In the genomic region with DNA sequence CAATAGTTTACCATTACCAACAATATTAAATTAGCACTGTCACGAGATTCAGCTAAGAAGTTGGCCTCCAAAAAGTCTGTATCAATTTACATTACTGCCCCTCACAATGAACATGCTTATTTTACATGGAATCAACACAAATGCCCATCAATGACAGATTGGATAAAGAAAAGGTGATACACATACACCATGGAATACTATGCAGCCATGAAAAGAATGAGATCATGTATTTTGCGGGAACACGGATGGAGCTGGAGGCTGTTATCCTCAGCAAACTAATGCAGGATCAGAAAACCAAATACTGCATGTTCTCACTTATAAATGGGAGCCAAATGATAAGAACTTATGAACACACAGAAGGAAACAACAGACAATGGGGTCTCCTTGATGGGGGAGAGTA, we compare ENCODE assay signal across 35 cellular contexts.
DNase-seq lines count a peak whose midpoint lies in the region; ATAC-seq, FAIRE-seq and TF ChIP-seq lines count a peak whose summit lies in the region.
"Had no signal": no experiment of that assay in that cellular context is flagged by ENCODE, and none has a peak within 500 bp of the region (broad histone marks: within the 10 kb centered on the region; RNA-seq: fewer than 3 reads in every experiment).

No MANE protein-coding gene starts in this region.

- H3K27me3 Mint-ChIP-seq in nephron progenitor cell (ENCODE audit: low read depth, poor library complexity), result peaks cover 8% of the 10 kb centered on the region
- H3K27me3 Mint-ChIP-seq: CD4-positive, alpha-beta T cell had no signal

- no peaks in the 10 kb centered on the region for H4K20me1 ChIP-seq in K562 (replicated peaks; ENCODE audit: control insufficient read depth, insufficient read depth, low read length)
- H4K20me1 ChIP-seq: BLaER1; BLaER1 treated with 17β-estradiol and CSF1 and Interleukin-3, amounts not matched to agents 10 nM and 100 nM had no signal

- TF ChIP-seq RAD21 in K562 (CRISPR knock-in tag; conservative IDR thresholded peaks at IDR 0.05 in 1 of 2, IDR thresholded peaks at IDR 0.05 in 1 of 2), result no peak

- H3K27ac Mint-ChIP-seq in nephron progenitor cell, result no peak overlapping the region
- H3K27ac Mint-ChIP-seq: B cell; CD4-positive, alpha-beta memory T cell; CD4-positive, alpha-beta T cell; CD4-positive, CD25-positive, alpha-beta regulatory T cell; CD8-positive, alpha-beta memory T cell; CD8-positive, alpha-beta T cell had no signal

- ATAC-seq in K562, result no peak
- no peak for ATAC-seq in gastrocnemius medialis
- ATAC-seq: A549; CD8-positive, alpha-beta T cell had no signal

- H3K4me3 Mint-ChIP-seq in nephron progenitor cell, result no peak overlapping the region
- H3K4me3 Mint-ChIP-seq: B cell; CD14-positive monocyte; CD4-positive, alpha-beta memory T cell; CD4-positive, alpha-beta T cell; CD4-positive, CD25-positive, alpha-beta regulatory T cell; CD8-positive, alpha-beta memory T cell; CD8-positive, alpha-beta T cell had no signal

- no peak for TF ChIP-seq CTCF in HEK293 (tag by site-specific recombination; IDR thresholded peaks at IDR 0.05)
- TF ChIP-seq CTCF in K562 (IDR thresholded peaks at IDR 0.05 in 2 of 3, conservative IDR thresholded peaks at IDR 0.05 in 1 of 3; ENCODE audit: insufficient read depth in 2 of 3, low read depth in 1 of 3, low read length in 3 of 3), result no peak
- no peak for TF ChIP-seq CTCF in gastrocnemius medialis (IDR thresholded peaks at IDR 0.05 in 4 of 5, conservative IDR thresholded peaks at IDR 0.05 in 1 of 5)
- no peak for TF ChIP-seq CTCF in nephron progenitor cell (IDR thresholded peaks at IDR 0.05)
- TF ChIP-seq CTCF in GM13976 (IDR thresholded peaks at IDR 0.05; ENCODE audit: borderline replicate concordance, control extremely low read depth, extremely low read depth, insufficient read depth, missing control alignments), result no peak

- H3K4me1 ChIP-seq in HEK293 (ENCODE audit: control insufficient read depth, insufficient read depth, low read length) (no peaks in the 10 kb centered on the region), K562 (replicated peaks in 1 of 2; ENCODE audit: control insufficient read depth in 2 of 2, insufficient read depth in 2 of 2, low read length in 2 of 2) (peaks cover 7 to 13% of the 10 kb centered on the region in 2 experiments; a peak in 4 of 5 replicates), gastrocnemius medialis (peaks cover 41 to 46% of the 10 kb centered on the region in 2 donors)
- H3K4me1 ChIP-seq: A549, BE2C had no signal

- peaks cover 7% of the 10 kb centered on the region for H3K9me3 Mint-ChIP-seq in nephron progenitor cell
- H3K9me3 Mint-ChIP-seq: CD4-positive, alpha-beta T cell; CD4-positive, CD25-positive, alpha-beta regulatory T cell; CD8-positive, alpha-beta memory T cell; CD8-positive, alpha-beta T cell had no signal

- WGBS in K562 (ENCODE audit: insufficient coverage, low coverage, missing lambda C conversion rate), result 41% methylated on average over 3 of the region's 3 CpGs

- peaks cover 49% of the 10 kb centered on the region for H3K4me1 Mint-ChIP-seq in nephron progenitor cell
- H3K4me1 Mint-ChIP-seq: B cell; CD4-positive, alpha-beta memory T cell; CD8-positive, alpha-beta memory T cell had no signal

- no peak overlapping the region for H3K9ac ChIP-seq in K562 (ENCODE audit: insufficient read depth in 1 of 2, low read depth in 2 of 2, low read length in 2 of 2)
- H3K9ac ChIP-seq: BLaER1; BLaER1 treated with 17β-estradiol and CSF1 and Interleukin-3, amounts not matched to agents 10 nM and 100 nM had no signal

- no TSS peak for BruUV-seq in K562 (replicated peaks; lab: Mats Ljungman, UMichigan)

- TF ChIP-seq POLR2A in K562 (conservative IDR thresholded peaks at IDR 0.05) (no peak), gastrocnemius medialis (IDR thresholded peaks at IDR 0.05) (no peak)

- intact Hi-C loops in K562 (cut with micrococcal nuclease), result no loop called here
- intact Hi-C loops in gastrocnemius medialis (cut with DNase I; ENCODE audit: low total_unique reads), result no loop called here

- H3K36me3 ChIP-seq in HEK293 (ENCODE audit: control insufficient read depth in 2 of 2, insufficient read depth in 1 of 2, low read length in 2 of 2) (no peaks in the 10 kb centered on the region), K562 (ENCODE audit: control insufficient read depth, insufficient read depth, low read length) (no peaks in the 10 kb centered on the region), gastrocnemius medialis (no peaks in the 10 kb centered on the region)
- H3K36me3 ChIP-seq: BE2C; BLaER1; BLaER1 treated with 17β-estradiol and CSF1 and Interleukin-3, amounts not matched to agents 10 nM and 100 nM had no signal

- no peak overlapping the region for H3K4me2 ChIP-seq in K562 (ENCODE audit: insufficient read depth, low read length)
- H3K4me2 ChIP-seq: A549; BLaER1; BLaER1 treated with 17β-estradiol and CSF1 and Interleukin-3, amounts not matched to agents 10 nM and 100 nM had no signal

- TF ChIP-seq EP300 in K562 (IDR thresholded peaks at IDR 0.05; ENCODE audit: low read length), result no peak

- no peaks in the 10 kb centered on the region for H3K9me1 ChIP-seq in K562 (ENCODE audit: control insufficient read depth, insufficient read depth, low read length)

- H3K79me2 ChIP-seq in K562 (ENCODE audit: control insufficient read depth, insufficient read depth, low read length), result no peaks in the 10 kb centered on the region

- no peak for FAIRE-seq in K562 (lab: Jason Lieb, UNC)
- FAIRE-seq: A204.1, A549, D721Med had no signal

- POLR2A ChIA-PET in HEK293 (lab: Yijun Ruan, JAX), result no interaction called here
- POLR2A ChIA-PET in K562 (lab: Yijun Ruan, JAX), result interaction anchor here (0.7 kb wide), 1 partner anchor 53 kb away, joined by 3 read pairs; no protein-coding TSS in a partner anchor

- no peak overlapping the region for H3K27ac ChIP-seq in HEK293 (ENCODE audit: extremely low read depth, low read depth, low read length)
- no peak overlapping the region for H3K27ac ChIP-seq in K562 (ENCODE audit: extremely low read depth, low read depth, low read length)
- H3K27ac ChIP-seq in gastrocnemius medialis, result peak overlapping the region in 3 of 4 donors; percentile 93 to 97 (median 96)
- H3K27ac ChIP-seq in caudate nucleus (ENCODE audit: low read depth, low read length), result no peak overlapping the region
- H3K27ac ChIP-seq: 22Rv1; A549; BLaER1; BLaER1 treated with 17β-estradiol and CSF1 and Interleukin-3, amounts not matched to agents 10 nM and 100 nM; C4-2B had no signal

- no peaks in the 10 kb centered on the region for H3K36me3 Mint-ChIP-seq in nephron progenitor cell (ENCODE audit: low read depth)
- H3K36me3 Mint-ChIP-seq: CD4-positive, alpha-beta memory T cell; CD4-positive, CD25-positive, alpha-beta regulatory T cell; CD8-positive, alpha-beta memory T cell; CD8-positive, alpha-beta T cell had no signal

- DNase-seq in K562 (ENCODE audit: extremely low read depth in 1 of 4, low spot score in 3 of 4) (no peak), gastrocnemius medialis (no peak), caudate nucleus (lab: John Stamatoyannopoulos, UW) (no peak), nephron progenitor cell (no peak), GM13976 (ENCODE audit: low spot score) (no peak)
- DNase-seq: 8988T; ACHN; AML-193; BE2C; C1 segment of cervical spinal cord; Caco-2; Calu3; CD4-positive, alpha-beta memory T cell; CD4-positive, alpha-beta T cell; CD4-positive, CD25-positive, alpha-beta regulatory T cell; CD8-positive, alpha-beta memory T cell; CD8-positive, alpha-beta T cell; COR-L47; DMS 273 treated with DMSO at 0.1 percent for 48 hours; DMS153; DMS53; DMS79; DMS79 treated with DMSO at 0.1 percent for 48 hours; DND-41; EL had no signal

- in situ Hi-C loops in K562 (cut with MboI) (no loop called here), gastrocnemius medialis (cut with MboI; ENCODE audit: low sequenced_read_pairs in 4 of 4) (loop anchor here in 1 of 4 donors (10.0 kb wide), 1 partner anchor 161 kb away; no protein-coding TSS in a partner anchor), GM13976 (cut with MboI; ENCODE audit: low sequenced_read_pairs, unreplicated experiment) (no loop called here)

- H3K4me3 ChIP-seq in HEK293 (ENCODE audit: low read depth, low read length) (no peak overlapping the region), K562 (no peak overlapping the region), gastrocnemius medialis (no peak overlapping the region)
- H3K4me3 ChIP-seq: A549; BLaER1; BLaER1 treated with 17β-estradiol and CSF1 and Interleukin-3, amounts not matched to agents 10 nM and 100 nM had no signal

- H3K27me3 ChIP-seq in K562 (ENCODE audit: control insufficient read depth in 2 of 2, insufficient read depth in 2 of 2, low read length in 2 of 2) (no peaks in the 10 kb centered on the region), gastrocnemius medialis (no peaks in the 10 kb centered on the region)
- H3K27me3 ChIP-seq: BE2C; BLaER1; BLaER1 treated with 17β-estradiol and CSF1 and Interleukin-3, amounts not matched to agents 10 nM and 100 nM had no signal

- H2AFZ ChIP-seq in K562 (ENCODE audit: low read depth, low read length), result no peak overlapping the region

- H3K9me3 ChIP-seq in HEK293 (ENCODE audit: control insufficient read depth, insufficient read depth, low read depth, low read length), result no peaks in the 10 kb centered on the region
- H3K9me3 ChIP-seq in K562 (replicated peaks; ENCODE audit: control insufficient read depth, insufficient read depth, low read depth, low read length), result no peaks in the 10 kb centered on the region
- no peaks in the 10 kb centered on the region for H3K9me3 ChIP-seq in gastrocnemius medialis
- H3K9me3 ChIP-seq: A549, BE2C, BLaER1, Caco-2 had no signal

- CTCF ChIA-PET in HEK293 (lab: Yijun Ruan, JAX), result no interaction called here
- CTCF ChIA-PET in K562 (lab: Yijun Ruan, JAX; ENCODE audit: low intra/inter-chr PET ratio), result no interaction called here

TF ChIP-seq in HEK293, 187 proteins besides CTCF, POLR2A, EP300 and RAD21:
- TF ChIP-seq ZNF580 (tag by site-specific recombination; IDR thresholded peaks at IDR 0.05), result 0 out of 2 replicates have a peak, but pooled peaks have one; percentile 9
- peak; percentile 74 for TF ChIP-seq ZNF146 (tag by site-specific recombination; IDR thresholded peaks at IDR 0.05)
- no peak for TF ChIP-seq IKZF3 (tag by site-specific recombination; IDR thresholded peaks at IDR 0.05)

TF ChIP-seq in K562, 482 proteins besides CTCF, POLR2A, EP300 and RAD21:
- TF ChIP-seq NR0B1 (IDR thresholded peaks at IDR 0.05; ENCODE audit: partially characterized antibody), result no peak
- peak; percentile 56 for TF ChIP-seq RBM25 (IDR thresholded peaks at IDR 0.05; ENCODE audit: low read depth, low read length, severe bottlenecking)
- TF ChIP-seq ZNF146 (CRISPR knock-in tag; IDR thresholded peaks at IDR 0.05; ENCODE audit: unreplicated experiment), result peak; percentile 98

Comparison
In these comparisons a context has a peak if more than half of its experiments do, and no peak if none do; other contexts are left out.
1. H3K27ac ChIP-seq: peak in gastrocnemius medialis (3 of 4); none in HEK293 (single experiment), K562 (single experiment) and caudate nucleus (single experiment).
2. Of the 44 proteins assayed by ChIP-seq in both K562 and HEK293: peak only in K562: none; only in HEK293: none; in both: ZNF146; in neither: 43.